ENCODE assay signal across 7 cellular contexts in genomic region chr10:96172666-96173065, GRCh38.
"Had no signal": no experiment of that assay in that cellular context is flagged by ENCODE, and none has a peak within 500 bp of the region (broad histone marks: within the 10 kb centered on the region; RNA-seq: fewer than 3 reads in every experiment).

No MANE protein-coding gene starts in this region.

- FAIRE-seq: GM12878, GM12891, GM12892, GM18507, GM19239 had no signal

- DNase-seq: GDM1, GF-D8 had no signal

- ATAC-seq: GM12878 had no signal

- H3K4me3 ChIP-seq: GM12878 had no signal
